ENCODE assay signal across 20 cellular contexts in genomic region chr5:102700126-102700851, GRCh38.
"Had no signal": no experiment of that assay in that cellular context is flagged by ENCODE, and none has a peak within 500 bp of the region (broad histone marks: within the 10 kb centered on the region; RNA-seq: fewer than 3 reads in every experiment).

No MANE protein-coding gene starts in this region.

- H3K9me3 ChIP-seq: adrenal gland, breast epithelium, mucosa of descending colon, prostate gland had no signal

- DNase-seq: activated CD4-positive, alpha-beta T cell treated with anti-CD3 and anti-CD28 coated beads for 1 hour; activated CD8-positive, alpha-beta memory T cell treated with anti-CD3 and anti-CD28 coated beads for 24 hours; activated CD8-positive, alpha-beta memory T cell treated with anti-CD3 and anti-CD28 coated beads, Interleukin-2, amount 50 U/mL, for 48 hours; activated effector memory CD4-positive, alpha-beta T cell treated with anti-CD3 and anti-CD28 coated beads, Interleukin-2, amount 50 U/mL, for 16 hours; activated T-cell treated with anti-CD3 and anti-CD28 coated beads, Interleukin-2, amount 50 U/mL, for 72 hours; adrenal gland; left cardiac atrium; mesenchymal stem cell; mucosa of descending colon; naive thymus-derived CD4-positive, alpha-beta T cell; right cardiac atrium; small intestine; stimulated activated CD4-positive, alpha-beta T cell treated with anti-CD3 and anti-CD28 coated beads, Interleukin-15, amount 100 ng/mL, for 24 hours; stimulated activated CD4-positive, alpha-beta T cell treated with anti-CD3 and anti-CD28 coated beads, Interleukin-4, amount 100 ng/mL, for 1 hour; stimulated activated naive CD8-positive, alpha-beta T cell treated with anti-CD3 and anti-CD28 coated beads, Interleukin-15, amount 100 ng/mL, for 72 hours had no signal

- H3K36me3 ChIP-seq: adrenal gland, breast epithelium, neural progenitor cell, prostate gland had no signal

- ATAC-seq: activated T-cell treated with anti-CD3 and anti-CD28 coated beads, Interleukin-2, amount 50 U/mL, for 72 hours; left cardiac atrium; mucosa of descending colon; naive thymus-derived CD4-positive, alpha-beta T cell; right cardiac atrium; stimulated activated naive CD8-positive, alpha-beta T cell treated with anti-CD3 and anti-CD28 coated beads, Interleukin-15, amount 100 ng/mL, for 72 hours had no signal

- H3K27me3 ChIP-seq: adrenal gland, breast epithelium, hepatocyte, neural progenitor cell had no signal

- H3K4me3 ChIP-seq: adrenal gland, breast epithelium, coronary artery, hepatocyte, mucosa of descending colon, neural progenitor cell, prostate gland had no signal

- H3K27ac ChIP-seq: adrenal gland, breast epithelium, coronary artery, hepatocyte, neural progenitor cell, prostate gland had no signal

- H3K4me1 ChIP-seq: adrenal gland, breast epithelium, neural progenitor cell, prostate gland had no signal
